8 cellular contexts compared by ENCODE assay signal in genomic region chr3:39065197-39065596, GRCh38. TPM values are rescaled to one million over a fixed set of nuclear protein-coding genes. Genes with fewer than 3 reads are reported as not detected.
A peak's percentile ranks its signal among the peaks of the same experiment; 100 is the strongest.
DNase-seq lines count a peak whose midpoint lies in the region; ATAC-seq and TF ChIP-seq lines count a peak whose summit lies in the region.

No MANE protein-coding gene starts in this region.

- intact Hi-C loops in CD4-positive, alpha-beta T cell (cut with DNase I, micrococcal nuclease), result no loop called here

- no peak for DNase-seq in CD4-positive, alpha-beta T cell
- DNase-seq in NOMO-1 (lab: John Stamatoyannopoulos, UW; ENCODE audit: unreplicated experiment in 2 of 2), result peak; percentile 5 to 68
- peak; percentile 62 for DNase-seq in brain microvascular endothelial cell
- DNase-seq in myocyte (ENCODE audit: low read depth), result peak; percentile 16
- no peak for DNase-seq in mesothelial cell of epicardium (ENCODE audit: low spot score in 2 of 2, unreplicated experiment in 2 of 2)
- DNase-seq in activated CD4-positive, CD25-positive, alpha-beta regulatory T cell (lab: John Stamatoyannopoulos, UW), result no peak

- in situ Hi-C loops in brain microvascular endothelial cell (cut with HindIII; ENCODE audit: low pct_ligation_motif_present, low sequenced_read_pairs), result no loop called here

- H3K9me3 Mint-ChIP-seq in CD4-positive, alpha-beta T cell, result peaks cover 2% of the 10 kb centered on the region
- peaks cover 3% of the 10 kb centered on the region for H3K9me3 Mint-ChIP-seq in mesothelial cell of epicardium

- peaks cover 34% of the 10 kb centered on the region for H3K4me1 Mint-ChIP-seq in CD4-positive, alpha-beta T cell (ENCODE audit: low read depth)
- no peaks in the 10 kb centered on the region for H3K4me1 Mint-ChIP-seq in mesothelial cell of epicardium

- H3K36me3 ChIP-seq in brain microvascular endothelial cell (replicated peaks), result peaks cover 5% of the 10 kb centered on the region

- no peak overlapping the region for H3K4me3 ChIP-seq in brain microvascular endothelial cell (ENCODE audit: low read depth, low read length)

- no peaks in the 10 kb centered on the region for H3K27me3 Mint-ChIP-seq in CD4-positive, alpha-beta T cell
- H3K27me3 Mint-ChIP-seq in mesothelial cell of epicardium (ENCODE audit: low read depth), result no peaks in the 10 kb centered on the region

- H3K9me3 ChIP-seq in CD4-positive, alpha-beta T cell (ENCODE audit: control insufficient read depth, low read length), result no peaks in the 10 kb centered on the region

- no peaks in the 10 kb centered on the region for H3K27me3 ChIP-seq in CD4-positive, alpha-beta T cell (ENCODE audit: control insufficient read depth, insufficient read depth, low read length)
- H3K27me3 ChIP-seq in brain microvascular endothelial cell (replicated peaks), result no peaks in the 10 kb centered on the region

- H3K36me3 Mint-ChIP-seq in CD4-positive, alpha-beta T cell (ENCODE audit: low read depth), result peaks cover 78% of the 10 kb centered on the region
- H3K36me3 Mint-ChIP-seq in mesothelial cell of epicardium, result peaks cover 14% of the 10 kb centered on the region

- peak; percentile 79 for ATAC-seq in CD4-positive, alpha-beta T cell (ENCODE audit: poor library complexity)
- ATAC-seq in GM18517 (IDR thresholded peaks at IDR 0.05; ENCODE audit: unreplicated experiment) (peak; percentile 82), HG02885 (IDR thresholded peaks at IDR 0.05; ENCODE audit: poor library complexity, unreplicated experiment) (peak; percentile 100)

- no peak overlapping the region for H3K27ac Mint-ChIP-seq in CD4-positive, alpha-beta T cell
- H3K27ac Mint-ChIP-seq in mesothelial cell of epicardium, result no peak overlapping the region

- no peak overlapping the region for H3K27ac ChIP-seq in CD4-positive, alpha-beta T cell (ENCODE audit: low read depth, low read length)
- no peak overlapping the region for H3K27ac ChIP-seq in brain microvascular endothelial cell

- CTCF ChIA-PET in CD4-positive, alpha-beta T cell (lab: Charles Lee), result interaction anchor here (0.9 to 1.0 kb wide), 2 partner anchors 11 to 16 kb away, joined by 3 to 4 read pairs; no protein-coding TSS in a partner anchor

- H3K4me3 Mint-ChIP-seq in CD4-positive, alpha-beta T cell, result no peak overlapping the region
- H3K4me3 Mint-ChIP-seq in mesothelial cell of epicardium, result no peak overlapping the region

- POLR2A ChIA-PET in CD4-positive, alpha-beta T cell (lab: Charles Lee), result no interaction called here

- peak; percentile 14 for TF ChIP-seq CTCF in CD4-positive, alpha-beta T cell (IDR thresholded peaks at IDR 0.05)
- TF ChIP-seq CTCF in brain microvascular endothelial cell (IDR thresholded peaks at IDR 0.05; ENCODE audit: low read depth, low read length, missing control alignments), result peak; percentile 76
- TF ChIP-seq CTCF in mesothelial cell of epicardium (IDR thresholded peaks at IDR 0.05; ENCODE audit: unreplicated experiment), result no peak

RNA-seq across cellular contexts. Expression of gene WDR48, which starts 13.4 kb away (rescaled TPM):
- 10 to 100 TPM; 81.2 to 88.6 TPM for total RNA-seq in CD4-positive, alpha-beta T cell
- total RNA-seq in myocyte, result 16.6 and 20.3 TPM in 2 replicates
- 13.0 TPM for polyA plus RNA-seq in myocyte (2012)
- total RNA-seq in mesothelial cell of epicardium, result 54.0 to 59.4 TPM (median 58.9 TPM) in 3 replicates

RNA-seq across cellular contexts. Expression of gene SCN11A, which starts 13.5 kb away (rescaled TPM):
- total RNA-seq in CD4-positive, alpha-beta T cell, result under 1 TPM in 1 of 2 experiments, not detected in 1; 0.08 TPM
- not detected in 2 replicates for total RNA-seq in myocyte
- polyA plus RNA-seq in myocyte (2012), result 0.03 TPM
- total RNA-seq in mesothelial cell of epicardium, result 1.6 to 1.9 TPM (median 1.6 TPM) in 3 replicates

RNA-seq across cellular contexts. Expression of gene GORASP1, which starts 42.2 kb away (rescaled TPM):
- total RNA-seq in CD4-positive, alpha-beta T cell, result 10 to 100 TPM; 29.1 to 31.5 TPM
- 50.7 and 56.9 TPM in 2 replicates for total RNA-seq in myocyte
- polyA plus RNA-seq in myocyte (2012), result 56.3 TPM
- 70.8 to 71.5 TPM (median 71.1 TPM) in 3 replicates for total RNA-seq in mesothelial cell of epicardium

RNA-seq across cellular contexts. Expression of gene TTC21A, which starts 42.3 kb away (rescaled TPM):
- total RNA-seq in CD4-positive, alpha-beta T cell, result 1 to 10 TPM; 4.1 to 5.2 TPM
- total RNA-seq in myocyte (1.7 and 2.7 TPM in 2 replicates), mesothelial cell of epicardium (10.2 to 12.7 TPM (median 12.3 TPM) in 3 replicates)
- 5.0 TPM for polyA plus RNA-seq in myocyte (2012)

Comparison
In these comparisons a context has a peak if more than half of its experiments do, and no peak if none do; other contexts are left out.
1. DNase-seq: peak in NOMO-1 (2 of 2), brain microvascular endothelial cell (single experiment) and myocyte (single experiment); none in CD4-positive, alpha-beta T cell (0 of 10), mesothelial cell of epicardium (0 of 2) and activated CD4-positive, CD25-positive, alpha-beta regulatory T cell (0 of 4).
2. Peak in every context shown above with its lines, with median percentiles within 50 percentile points of each other: ATAC-seq.